In genomic region chr12:12611512-12612306, GRCh38 we compare ENCODE assay signal across 1 cellular context.
TF ChIP-seq lines count a peak whose summit lies in the region.

TSS of gene CREBL2 (plus strand) at chr12:12611876. CDS start at chr12:12612173, 297 bp downstream.

TF ChIP-seq in K562, 482 proteins besides CTCF, POLR2A, EP300 and RAD21 (continued from another document and continues in another):
- TF ChIP-seq TEAD4 (IDR thresholded peaks at IDR 0.05; ENCODE audit: low read length) (peak; percentile 53), TEAD4 (CRISPR knock-in tag; IDR thresholded peaks at IDR 0.05; ENCODE audit: borderline replicate concordance) (no peak), KLF13 (tag; IDR thresholded peaks at IDR 0.05; ENCODE audit: borderline replicate concordance, low read depth) (peak; percentile 75; the same call in 1 of the 2 replicates), ZNF75A (CRISPR knock-in tag; IDR thresholded peaks at IDR 0.05) (no peak), DIDO1 (tag; IDR thresholded peaks at IDR 0.05; ENCODE audit: low read depth) (0 out of 2 replicates have a peak, but pooled peaks have one; percentile 63), HSF4 (CRISPR knock-in tag; IDR thresholded peaks at IDR 0.05; ENCODE audit: borderline replicate concordance) (no peak), KDM2B (CRISPR knock-in tag; IDR thresholded peaks at IDR 0.05) (no peak), GABPA (tag; conservative IDR thresholded peaks at IDR 0.05; ENCODE audit: low read depth) (no peak; the same call in 1 of the 2 replicates), PML (IDR thresholded peaks at IDR 0.05; ENCODE audit: low read length) (no peak), TBP (optimal IDR thresholded peaks at IDR 0.05; ENCODE audit: low read depth, low read length) (peak; percentile 57), SAFB2 (IDR thresholded peaks at IDR 0.05; ENCODE audit: borderline replicate concordance, low read depth, low read length, severe bottlenecking) (no peak), ZNF41 (CRISPR knock-in tag; conservative IDR thresholded peaks at IDR 0.05) (no peak), SREBF2 (CRISPR knock-in tag; IDR thresholded peaks at IDR 0.05) (no peak), SIRT6 (IDR thresholded peaks at IDR 0.05; ENCODE audit: low read depth, low read length) (no peak), TAF1 (IDR thresholded peaks at IDR 0.05; ENCODE audit: control insufficient read depth, extremely low read depth, insufficient read depth, low read length, severe bottlenecking) (peak; percentile 71), BRF2 (IDR thresholded peaks at IDR 0.05; ENCODE audit: borderline replicate concordance, insufficient read depth, insufficient read length) (no peak), ZNF655 (CRISPR knock-in tag; IDR thresholded peaks at IDR 0.05) (no peak), POLR3A (IDR thresholded peaks at IDR 0.05; ENCODE audit: borderline replicate concordance, extremely low read depth, insufficient read depth, insufficient read length) (no peak), FOSL1 (tag; conservative IDR thresholded peaks at IDR 0.05) (peak; percentile 34; the same call in 1 of the 2 replicates), ZBTB17 (CRISPR knock-in tag; IDR thresholded peaks at IDR 0.05) (no peak), SMAD3 (CRISPR knock-in tag; conservative IDR thresholded peaks at IDR 0.05) (no peak), TAF9B (IDR thresholded peaks at IDR 0.05; ENCODE audit: partially characterized antibody) (peak; percentile 59), PKNOX1 (IDR thresholded peaks at IDR 0.05) (peak; percentile 58; the same call in 1 of the 2 replicates), FOXM1 (IDR thresholded peaks at IDR 0.05; ENCODE audit: low read depth) (no peak), FOXM1 (CRISPR knock-in tag; IDR thresholded peaks at IDR 0.05; ENCODE audit: low read depth) (no peak), CBFB (CRISPR knock-in tag; IDR thresholded peaks at IDR 0.05) (no peak), SMARCA4 (IDR thresholded peaks at IDR 0.05) (no peak), AFF1 (IDR thresholded peaks at IDR 0.05; ENCODE audit: low read depth in 1 of 2, partially characterized antibody in 2 of 2) (peak; percentile 15 to 96), STAT6 (CRISPR knock-in tag; IDR thresholded peaks at IDR 0.05) (no peak), ZNF253 (CRISPR knock-in tag; conservative IDR thresholded peaks at IDR 0.05) (no peak), HDAC3 (IDR thresholded peaks at IDR 0.05; ENCODE audit: borderline replicate concordance, partially characterized antibody) (no peak), HNRNPH1 (optimal IDR thresholded peaks at IDR 0.05; ENCODE audit: low read depth, low read length) (no peak), XRCC5 (IDR thresholded peaks at IDR 0.05; ENCODE audit: low read depth, low read length) (no peak; the same call in 1 of the 2 replicates), FOXA3 (CRISPR knock-in tag; conservative IDR thresholded peaks at IDR 0.05 in 1 of 2, IDR thresholded peaks at IDR 0.05 in 1 of 2) (peak; percentile 38 to 88; a peak in 3 of 4 replicates), MCM7 (IDR thresholded peaks at IDR 0.05) (no peak; a peak in 1 of 4 replicates), SIN3B (IDR thresholded peaks at IDR 0.05; ENCODE audit: low read depth) (peak; percentile 48; the same call in 1 of the 2 replicates), CC2D1A (IDR thresholded peaks at IDR 0.05) (peak; percentile 46; the same call in 1 of the 2 replicates), ATF1 (CRISPR knock-in tag; IDR thresholded peaks at IDR 0.05) (no peak), ATF1 (tag; IDR thresholded peaks at IDR 0.05) (peak; percentile 76), CBX5 (IDR thresholded peaks at IDR 0.05; ENCODE audit: borderline replicate concordance, low read depth) (no peak), ZNF175 (CRISPR knock-in tag; IDR thresholded peaks at IDR 0.05; ENCODE audit: low read depth) (no peak), MTA3 (IDR thresholded peaks at IDR 0.05; ENCODE audit: borderline replicate concordance) (peak; percentile 99), PURB (CRISPR knock-in tag; IDR thresholded peaks at IDR 0.05; ENCODE audit: low read depth) (no peak), POLR2AphosphoS5 (IDR thresholded peaks at IDR 0.05; ENCODE audit: control insufficient read depth, insufficient read depth, low read depth, low read length) (peak; percentile 35; the same call in 1 of the 2 replicates), NFXL1 (CRISPR knock-in tag; IDR thresholded peaks at IDR 0.05) (no peak)
- TF ChIP-seq, protein P1, sequence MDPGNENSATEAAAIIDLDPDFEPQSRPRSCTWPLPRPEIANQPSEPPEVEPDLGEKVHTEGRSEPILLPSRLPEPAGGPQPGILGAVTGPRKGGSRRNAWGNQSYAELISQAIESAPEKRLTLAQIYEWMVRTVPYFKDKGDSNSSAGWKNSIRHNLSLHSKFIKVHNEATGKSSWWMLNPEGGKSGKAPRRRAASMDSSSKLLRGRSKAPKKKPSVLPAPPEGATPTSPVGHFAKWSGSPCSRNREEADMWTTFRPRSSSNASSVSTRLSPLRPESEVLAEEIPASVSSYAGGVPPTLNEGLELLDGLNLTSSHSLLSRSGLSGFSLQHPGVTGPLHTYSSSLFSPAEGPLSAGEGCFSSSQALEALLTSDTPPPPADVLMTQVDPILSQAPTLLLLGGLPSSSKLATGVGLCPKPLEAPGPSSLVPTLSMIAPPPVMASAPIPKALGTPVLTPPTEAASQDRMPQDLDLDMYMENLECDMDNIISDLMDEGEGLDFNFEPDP (CRISPR knock-in tag; IDR thresholded peaks at IDR 0.05): no peak
- TF ChIP-seq, protein P2, sequence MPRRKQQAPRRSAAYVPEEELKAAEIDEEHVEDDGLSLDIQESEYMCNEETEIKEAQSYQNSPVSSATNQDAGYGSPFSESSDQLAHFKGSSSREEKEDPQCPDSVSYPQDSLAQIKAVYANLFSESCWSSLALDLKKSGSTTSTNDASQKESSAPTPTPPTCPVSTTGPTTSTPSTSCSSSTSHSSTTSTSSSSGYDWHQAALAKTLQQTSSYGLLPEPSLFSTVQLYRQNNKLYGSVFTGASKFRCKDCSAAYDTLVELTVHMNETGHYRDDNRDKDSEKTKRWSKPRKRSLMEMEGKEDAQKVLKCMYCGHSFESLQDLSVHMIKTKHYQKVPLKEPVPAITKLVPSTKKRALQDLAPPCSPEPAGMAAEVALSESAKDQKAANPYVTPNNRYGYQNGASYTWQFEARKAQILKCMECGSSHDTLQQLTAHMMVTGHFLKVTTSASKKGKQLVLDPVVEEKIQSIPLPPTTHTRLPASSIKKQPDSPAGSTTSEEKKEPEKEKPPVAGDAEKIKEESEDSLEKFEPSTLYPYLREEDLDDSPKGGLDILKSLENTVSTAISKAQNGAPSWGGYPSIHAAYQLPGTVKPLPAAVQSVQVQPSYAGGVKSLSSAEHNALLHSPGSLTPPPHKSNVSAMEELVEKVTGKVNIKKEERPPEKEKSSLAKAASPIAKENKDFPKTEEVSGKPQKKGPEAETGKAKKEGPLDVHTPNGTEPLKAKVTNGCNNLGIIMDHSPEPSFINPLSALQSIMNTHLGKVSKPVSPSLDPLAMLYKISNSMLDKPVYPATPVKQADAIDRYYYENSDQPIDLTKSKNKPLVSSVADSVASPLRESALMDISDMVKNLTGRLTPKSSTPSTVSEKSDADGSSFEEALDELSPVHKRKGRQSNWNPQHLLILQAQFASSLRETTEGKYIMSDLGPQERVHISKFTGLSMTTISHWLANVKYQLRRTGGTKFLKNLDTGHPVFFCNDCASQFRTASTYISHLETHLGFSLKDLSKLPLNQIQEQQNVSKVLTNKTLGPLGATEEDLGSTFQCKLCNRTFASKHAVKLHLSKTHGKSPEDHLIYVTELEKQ (CRISPR knock-in tag; IDR thresholded peaks at IDR 0.05): no peak
- TF ChIP-seq, protein P3, sequence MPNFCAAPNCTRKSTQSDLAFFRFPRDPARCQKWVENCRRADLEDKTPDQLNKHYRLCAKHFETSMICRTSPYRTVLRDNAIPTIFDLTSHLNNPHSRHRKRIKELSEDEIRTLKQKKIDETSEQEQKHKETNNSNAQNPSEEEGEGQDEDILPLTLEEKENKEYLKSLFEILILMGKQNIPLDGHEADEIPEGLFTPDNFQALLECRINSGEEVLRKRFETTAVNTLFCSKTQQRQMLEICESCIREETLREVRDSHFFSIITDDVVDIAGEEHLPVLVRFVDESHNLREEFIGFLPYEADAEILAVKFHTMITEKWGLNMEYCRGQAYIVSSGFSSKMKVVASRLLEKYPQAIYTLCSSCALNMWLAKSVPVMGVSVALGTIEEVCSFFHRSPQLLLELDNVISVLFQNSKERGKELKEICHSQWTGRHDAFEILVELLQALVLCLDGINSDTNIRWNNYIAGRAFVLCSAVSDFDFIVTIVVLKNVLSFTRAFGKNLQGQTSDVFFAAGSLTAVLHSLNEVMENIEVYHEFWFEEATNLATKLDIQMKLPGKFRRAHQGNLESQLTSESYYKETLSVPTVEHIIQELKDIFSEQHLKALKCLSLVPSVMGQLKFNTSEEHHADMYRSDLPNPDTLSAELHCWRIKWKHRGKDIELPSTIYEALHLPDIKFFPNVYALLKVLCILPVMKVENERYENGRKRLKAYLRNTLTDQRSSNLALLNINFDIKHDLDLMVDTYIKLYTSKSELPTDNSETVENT (CRISPR knock-in tag; IDR thresholded peaks at IDR 0.05): no peak
